8 cellular contexts compared by ENCODE assay signal in genomic region chr4:99945718-99946345, GRCh38. TPM values are rescaled to one million over a fixed set of nuclear protein-coding genes. Genes with fewer than 3 reads are reported as not detected.
A peak's percentile ranks its signal among the peaks of the same experiment; 100 is the strongest.
DNase-seq lines count a peak whose midpoint lies in the region; ATAC-seq, FAIRE-seq and TF ChIP-seq lines count a peak whose summit lies in the region.

No MANE protein-coding gene starts in this region.

- peaks cover under 1% of the 10 kb centered on the region; the same call in 1 of the 2 replicates for H3K23me2 ChIP-seq in H1 (ENCODE audit: low read depth, low read length)

- 0 out of 2 replicates have a peak overlapping the region, but pooled peaks have one; percentile 51 for H3K18ac ChIP-seq in H1 (ENCODE audit: extremely low read depth, low read length)
- H3K18ac ChIP-seq in mesendoderm (ENCODE audit: low read length): peak overlapping the region; percentile 77

- H2AFZ ChIP-seq in H1 (ENCODE audit: low read length): peak overlapping the region; percentile 20; the same call in 1 of the 2 replicates

- H4K5ac ChIP-seq in H1 (ENCODE audit: insufficient read length, low read depth, low read length) (no peak overlapping the region), mesendoderm (ENCODE audit: low read length) (no peak overlapping the region)

- H3K79me2 ChIP-seq in H1 (ENCODE audit: control insufficient read depth in 1 of 2, insufficient read depth in 2 of 2, low read length in 2 of 2): peaks cover 0 to 72% of the 10 kb centered on the region in 2 experiments; a peak in 2 of 4 replicates
- H3K79me2 ChIP-seq in mesendoderm (ENCODE audit: control insufficient read depth, insufficient read depth, low read length): peaks cover 42% of the 10 kb centered on the region

- H2AK5ac ChIP-seq in H1 (ENCODE audit: low read depth, low read length): no peak overlapping the region
- H2AK5ac ChIP-seq in mesendoderm (ENCODE audit: low read length): no peak overlapping the region

- H2BK12ac ChIP-seq in H1 (ENCODE audit: low read depth, low read length): no peak overlapping the region

- H3K14ac ChIP-seq in H1 (ENCODE audit: insufficient read length): no peak overlapping the region

- peak overlapping the region; percentile 65 to 87 for H3K4me2 ChIP-seq in H1 (ENCODE audit: insufficient read depth in 1 of 2, low read depth in 2 of 2, low read length in 2 of 2)
- peak overlapping the region; percentile 23 for H3K4me2 ChIP-seq in mesendoderm (ENCODE audit: low read length)

- H3K9ac ChIP-seq in H1 (replicated peaks in 1 of 4; ENCODE audit: extremely low read depth in 1 of 4, low read depth in 3 of 4, low read length in 3 of 4) (peak overlapping the region; percentile 76 to 97 (median 85)), mesendoderm (ENCODE audit: low read length) (peak overlapping the region; percentile 91)

- H3K4ac ChIP-seq in H1 (replicated peaks; ENCODE audit: insufficient read length, low read depth, low read length) (no peak overlapping the region), mesendoderm (ENCODE audit: low read depth, low read length) (peak overlapping the region; percentile 93)

- H2BK120ac ChIP-seq in H1 (replicated peaks; ENCODE audit: low read depth, low read length): no peak overlapping the region
- H2BK120ac ChIP-seq in mesendoderm (ENCODE audit: low read depth, low read length): no peak overlapping the region

- CTCF ChIA-PET in H1 (lab: Charles Lee; ENCODE audit: partially characterized antibody): interaction anchor here (1.5 kb wide), 1 partner anchor 59 kb away, joined by 4 read pairs; no protein-coding TSS in a partner anchor

- peaks cover 24% of the 10 kb centered on the region for H3K4me1 ChIP-seq in RWPE2 (ENCODE audit: insufficient read depth, poor library complexity, severe bottlenecking)
- peaks cover 0 to 11% (median 6%) of the 10 kb centered on the region in 4 experiments; a peak in 4 of 7 replicates for H3K4me1 ChIP-seq in H1 (replicated peaks in 1 of 4; ENCODE audit: control insufficient read depth in 3 of 4, insufficient read depth in 4 of 4, low read length in 3 of 4)
- H3K4me1 ChIP-seq in mesendoderm (ENCODE audit: control insufficient read depth, low read depth, low read length): peaks cover 2% of the 10 kb centered on the region
- H3K4me1 ChIP-seq in urinary bladder (ENCODE audit: insufficient read depth): no peaks in the 10 kb centered on the region

- H3K79me1 ChIP-seq in H1 (ENCODE audit: low read depth, low read length) (no peaks in the 10 kb centered on the region), mesendoderm (ENCODE audit: low read length) (no peaks in the 10 kb centered on the region)

- TF ChIP-seq EP300 in H1 (IDR thresholded peaks at IDR 0.05; ENCODE audit: borderline replicate concordance in 1 of 2, low read depth in 2 of 2, low read length in 2 of 2): no peak

- H4K8ac ChIP-seq in H1 (ENCODE audit: extremely low read depth, insufficient read depth, low read length) (no peak overlapping the region), mesendoderm (ENCODE audit: low read depth, low read length) (no peak overlapping the region)

- no peaks in the 10 kb centered on the region for H3K27me3 ChIP-seq in RWPE2 (ENCODE audit: insufficient read depth, poor library complexity, severe bottlenecking)
- no peaks in the 10 kb centered on the region for H3K27me3 ChIP-seq in H1 (replicated peaks in 1 of 4; ENCODE audit: control insufficient read depth in 3 of 4, extremely low read depth in 1 of 4, insufficient read depth in 3 of 4, low read length in 3 of 4)
- H3K27me3 ChIP-seq in mesendoderm (ENCODE audit: insufficient read depth, low read length, poor library complexity): no peaks in the 10 kb centered on the region

- TF ChIP-seq POLR2A in GM12892 (IDR thresholded peaks at IDR 0.05; ENCODE audit: low read depth, low read length): no peak
- TF ChIP-seq POLR2A in H1 (IDR thresholded peaks at IDR 0.05; ENCODE audit: control extremely low read depth in 1 of 2, low read depth in 2 of 2, low read length in 2 of 2): no peak

- no peak overlapping the region for H4K91ac ChIP-seq in H1 (replicated peaks; ENCODE audit: insufficient read length, low read length)

- H3K27ac ChIP-seq in RWPE2 (ENCODE audit: poor library complexity, severe bottlenecking) (peak overlapping the region; percentile 91), H1 (ENCODE audit: low read depth, low read length) (peak overlapping the region; percentile 69), mesendoderm (ENCODE audit: low read depth, low read length) (peak overlapping the region; percentile 98), urinary bladder (ENCODE audit: low read depth) (peak overlapping the region; percentile 95)

- H3K36me3 ChIP-seq in RWPE2 (ENCODE audit: low read depth) (peaks cover 50% of the 10 kb centered on the region), H1 (ENCODE audit: control insufficient read depth in 2 of 4, insufficient read depth in 4 of 4, low read length in 3 of 4) (peaks cover 9 to 23% (median 12%) of the 10 kb centered on the region in 4 experiments), mesendoderm (ENCODE audit: control insufficient read depth, insufficient read depth, low read length) (peaks cover 4% of the 10 kb centered on the region), urinary bladder (ENCODE audit: insufficient read depth) (no peaks in the 10 kb centered on the region)

- FAIRE-seq in GM12892 (lab: Jason Lieb, UNC): peak; percentile 81
- FAIRE-seq in H1 (lab: Jason Lieb, UNC): no peak

- no peak overlapping the region for H3K56ac ChIP-seq in H1 (replicated peaks; ENCODE audit: insufficient read length, low read depth, low read length)
- peak overlapping the region; percentile 95 for H3K56ac ChIP-seq in mesendoderm (ENCODE audit: low read length)

- H3K23ac ChIP-seq in H1 (ENCODE audit: insufficient read length) (no peak overlapping the region), mesendoderm (ENCODE audit: low read length) (no peak overlapping the region)

- POLR2A ChIA-PET in H1 (lab: Charles Lee; ENCODE audit: partially characterized antibody): interaction anchor here (0.6 to 5.6 kb wide), 10 partner anchors 9 to 724 kb away, joined by 3 to 83 read pairs (median 6); partner anchors contain the start of gene LAMTOR3

- no peak for TF ChIP-seq CTCF in RWPE2 (IDR thresholded peaks at IDR 0.05; ENCODE audit: poor library complexity, severe bottlenecking)
- TF ChIP-seq CTCF in H1 (IDR thresholded peaks at IDR 0.05; ENCODE audit: control extremely low read depth in 1 of 3, insufficient read depth in 1 of 3, low read depth in 1 of 3, low read length in 3 of 3): no peak

- H3K4me3 ChIP-seq in RWPE2 (ENCODE audit: severe bottlenecking) (peak overlapping the region; percentile 62), H1 (ENCODE audit: extremely low read depth in 1 of 4, insufficient read depth in 2 of 4, low read depth in 3 of 4, low read length in 4 of 4) (peak overlapping the region; percentile 63 to 100 (median 74)), mesendoderm (ENCODE audit: low read length) (peak overlapping the region; percentile 93), urinary bladder (ENCODE audit: low read depth, low read length) (peak overlapping the region; percentile 99)

- no peak for TF ChIP-seq RAD21 in H1 (IDR thresholded peaks at IDR 0.05 in 1 of 2, conservative IDR thresholded peaks at IDR 0.05 in 1 of 2; ENCODE audit: low read depth in 2 of 2, low read length in 2 of 2)

- peak overlapping the region; percentile 54; the same call in 1 of the 2 replicates for H2BK5ac ChIP-seq in H1 (ENCODE audit: low read depth, low read length)
- H2BK5ac ChIP-seq in mesendoderm (ENCODE audit: low read length): no peak overlapping the region

- ATAC-seq in HG03045 (IDR thresholded peaks at IDR 0.05; ENCODE audit: unreplicated experiment): peak; percentile 2
- ATAC-seq in RWPE2 (ENCODE audit: low read depth): peak; percentile 8

- WGBS in H1 (ENCODE audit: extremely low coverage in 1 of 2, insufficient coverage in 1 of 2, insufficient read length in 1 of 2, insufficient replicate concordance in 2 of 2, low coverage in 1 of 2, low lambda C conversion rate in 2 of 2, missing lambda C conversion rate in 1 of 2), 2 experiments: 11% methylated on average over 19 of the region's 24 CpGs; no CpG with 5 or more reads in 1 of the 2 experiments
- WGBS in mesendoderm (ENCODE audit: extremely low coverage, insufficient coverage, low lambda C conversion rate): no CpG with 5 or more reads among the region's 24 CpGs
- 1% methylated on average over 24 of the region's 24 CpGs for WGBS in urinary bladder

- no peaks in the 10 kb centered on the region for H3K9me3 ChIP-seq in RWPE2 (ENCODE audit: severe bottlenecking)
- no peaks in the 10 kb centered on the region for H3K9me3 ChIP-seq in H1 (ENCODE audit: insufficient read depth in 2 of 2, low read depth in 1 of 2, low read length in 1 of 2)

- H2BK20ac ChIP-seq in H1 (ENCODE audit: low read length): no peak overlapping the region

- H2BK15ac ChIP-seq in H1 (ENCODE audit: low read length) (no peak overlapping the region), mesendoderm (replicated peaks; ENCODE audit: low read depth) (no peak overlapping the region)

- DNase-seq in AG08395 (ENCODE audit: low spot score) (peak; percentile 27), GM12892 (ENCODE audit: insufficient read length) (no peak), RWPE2 (ENCODE audit: low spot score) (no peak), H1 (ENCODE audit: low read depth in 1 of 2, low spot score in 2 of 2) (no peak), mesendoderm (peak; percentile 73), OCI-M2 (lab: John Stamatoyannopoulos, UW; ENCODE audit: unreplicated experiment) (no peak)

- H4K20me1 ChIP-seq in H1 (replicated peaks in 1 of 2; ENCODE audit: control insufficient read depth in 1 of 2, insufficient read depth in 2 of 2, low read length in 2 of 2): peaks cover 7 to 9% of the 10 kb centered on the region in 2 experiments

RNA-seq across cellular contexts. Expression of gene DNAJB14, which starts 0.6 kb away (rescaled TPM):
- 19.5 TPM for polyA plus RNA-seq in GM12892 (2012; ENCODE audit: missing spikeins)
- 35.4 and 40.2 TPM in 2 replicates for total RNA-seq in H1 (2021; fragmentation: NEBNext Ultra II Directional; extraction: Animal tissue kit (Norgen Biotek cat#: 25700))
- polyA plus RNA-seq in H1 (2011; rRNA removed): 2.5 and 3.4 TPM in 2 replicates
- 4.9 TPM for polyA plus RNA-seq in H1 (2011; cell fraction: cytosol; rRNA removed)
- polyA plus RNA-seq in H1 (2011; cell fraction: nucleus; rRNA removed): 14.5 TPM
- polyA plus RNA-seq in H1 (2012, experiment 1 of 2): 14.9 to 44.5 TPM (median 20.9 TPM) in 4 replicates
- polyA plus RNA-seq in H1 (2012, experiment 2 of 2): 8.6 TPM
- polyA plus RNA-seq in H1 (2013, experiment 1 of 2): 18.1 TPM
- 26.8 TPM for polyA plus RNA-seq in H1 (2013, experiment 2 of 2)
- polyA minus RNA-seq in H1 (2011; rRNA and poly(A)+ RNA removed): 13.1 and 17.5 TPM in 2 replicates
- polyA minus RNA-seq in H1 (2011; cell fraction: cytosol; rRNA and poly(A)+ RNA removed): 21.7 TPM
- 34.6 TPM for polyA minus RNA-seq in H1 (2011; cell fraction: nucleus; rRNA and poly(A)+ RNA removed)
- polyA plus RNA-seq in mesendoderm (2013, experiment 1 of 2): 17.0 TPM
- polyA plus RNA-seq in mesendoderm (2013, experiment 2 of 2): 16.0 TPM
- total RNA-seq in urinary bladder: 103 TPM
- polyA plus RNA-seq in urinary bladder: 23.6 TPM

RNA-seq across cellular contexts. Expression of gene H2AZ1, which starts 4.2 kb away (rescaled TPM):
- 642 TPM for polyA plus RNA-seq in GM12892 (2012; ENCODE audit: missing spikeins)
- total RNA-seq in H1 (2021; fragmentation: NEBNext Ultra II Directional; extraction: Animal tissue kit (Norgen Biotek cat#: 25700)): 881 and 898 TPM in 2 replicates
- 455 and 831 TPM in 2 replicates for polyA plus RNA-seq in H1 (2011; rRNA removed)
- 922 TPM for polyA plus RNA-seq in H1 (2011; cell fraction: cytosol; rRNA removed)
- polyA plus RNA-seq in H1 (2011; cell fraction: nucleus; rRNA removed): 336 TPM
- 808 to 1,217 TPM (median 967 TPM) in 4 replicates for polyA plus RNA-seq in H1 (2012, experiment 1 of 2)
- polyA plus RNA-seq in H1 (2012, experiment 2 of 2): 742 TPM
- 561 TPM for polyA plus RNA-seq in H1 (2013, experiment 1 of 2)
- 491 TPM for polyA plus RNA-seq in H1 (2013, experiment 2 of 2)
- polyA minus RNA-seq in H1 (2011; rRNA and poly(A)+ RNA removed): 389 and 469 TPM in 2 replicates
- 204 TPM for polyA minus RNA-seq in H1 (2011; cell fraction: cytosol; rRNA and poly(A)+ RNA removed)
- polyA minus RNA-seq in H1 (2011; cell fraction: nucleus; rRNA and poly(A)+ RNA removed): 182 TPM
- 926 TPM for polyA plus RNA-seq in mesendoderm (2013, experiment 1 of 2)
- polyA plus RNA-seq in mesendoderm (2013, experiment 2 of 2): 905 TPM
- 204 TPM for total RNA-seq in urinary bladder
- polyA plus RNA-seq in urinary bladder: 358 TPM

RNA-seq across cellular contexts. Expression of gene LAMTOR3, which starts 51.6 kb away (rescaled TPM):
- 40.5 TPM for polyA plus RNA-seq in GM12892 (2012; ENCODE audit: missing spikeins)
- total RNA-seq in H1 (2021; fragmentation: NEBNext Ultra II Directional; extraction: Animal tissue kit (Norgen Biotek cat#: 25700)): 24.0 and 25.1 TPM in 2 replicates
- polyA plus RNA-seq in H1 (2011; rRNA removed) (12.7 and 34.4 TPM in 2 replicates), urinary bladder (45.0 TPM)
- polyA plus RNA-seq in H1 (2011; cell fraction: cytosol; rRNA removed): 26.8 TPM
- 3.4 TPM for polyA plus RNA-seq in H1 (2011; cell fraction: nucleus; rRNA removed)
- polyA plus RNA-seq in H1 (2012, experiment 1 of 2): 12.3 to 32.3 TPM (median 15.4 TPM) in 4 replicates
- polyA plus RNA-seq in H1 (2012, experiment 2 of 2): 4.9 TPM
- 18.3 TPM for polyA plus RNA-seq in H1 (2013, experiment 1 of 2)
- polyA plus RNA-seq in H1 (2013, experiment 2 of 2): 17.8 TPM
- 7.4 and 15.1 TPM in 2 replicates for polyA minus RNA-seq in H1 (2011; rRNA and poly(A)+ RNA removed)
- 5.1 TPM for polyA minus RNA-seq in H1 (2011; cell fraction: cytosol; rRNA and poly(A)+ RNA removed)
- polyA minus RNA-seq in H1 (2011; cell fraction: nucleus; rRNA and poly(A)+ RNA removed): 9.3 TPM
- polyA plus RNA-seq in mesendoderm (2013, experiment 1 of 2): 27.4 TPM
- 29.7 TPM for polyA plus RNA-seq in mesendoderm (2013, experiment 2 of 2)
- 68.4 TPM for total RNA-seq in urinary bladder

Comparison
In these comparisons a context has a peak if more than half of its experiments do, and no peak if none do; other contexts are left out.
1. DNase-seq: peak in AG08395 (single experiment) and mesendoderm (single experiment); none in GM12892 (single experiment), RWPE2 (single experiment), H1 (0 of 2) and OCI-M2 (single experiment).
2. Peak in every context shown above with its lines, with median percentiles within 50 percentile points of each other: H3K27ac ChIP-seq and H3K4me3 ChIP-seq.